Comparison of ENCODE assay signal across 24 cellular contexts in genomic region chr10:9097991-9098306, GRCh38.
"Had no signal": no experiment of that assay in that cellular context is flagged by ENCODE, and none has a peak within 500 bp of the region (broad histone marks: within the 10 kb centered on the region; RNA-seq: fewer than 3 reads in every experiment).

No MANE protein-coding gene starts in this region.

- DNase-seq: activated CD4-positive, alpha-beta T cell treated with anti-CD3 and anti-CD28 coated beads for 1 hour; activated CD4-positive, alpha-beta T cell treated with anti-CD3 and anti-CD28 coated beads, Interleukin-2, amount 10 ng/mL, durations not matched to agents 7 days and 5 days; activated naive CD4-positive, alpha-beta T cell; activated T-cell treated with anti-CD3 and anti-CD28 coated beads for 4 hours; activated T-cell treated with anti-CD3 and anti-CD28 coated beads, Interleukin-2, amount 50 U/mL, for 72 hours; amygdala; foreskin fibroblast; heart left ventricle; hypothalamus; naive B cell; occipital lobe; psoas muscle; sigmoid colon; small intestine; stimulated activated CD4-positive, alpha-beta T cell treated with anti-CD3 and anti-CD28 coated beads, Interleukin-4, amount 100 ng/mL, for 24 hours; T-helper 9 cell; uterus had no signal

- H3K27ac ChIP-seq: heart left ventricle, parathyroid adenoma, psoas muscle, sigmoid colon, thoracic aorta, uterus had no signal

- H3K4me1 ChIP-seq: heart left ventricle, parathyroid adenoma, psoas muscle, sigmoid colon, uterus had no signal

- H3K4me3 Mint-ChIP-seq: activated CD4-positive, alpha-beta T cell treated with anti-CD3 and anti-CD28 coated beads, Interleukin-2, amount 10 ng/mL, durations not matched to agents 7 days and 5 days; activated T-cell treated with anti-CD3 and anti-CD28 coated beads, Interleukin-2, amount 50 U/mL, for 72 hours; mesothelial cell of epicardium; naive B cell; neural crest cell; stimulated activated effector memory CD8-positive, alpha-beta T cell treated with anti-CD3 and anti-CD28 coated beads, Interleukin-12 subunit alpha, Interleukin-12 subunit beta, amount 100 ng/mL, for 72 hours; stimulated activated naive CD8-positive, alpha-beta T cell treated with anti-CD3 and anti-CD28 coated beads, Interleukin-15, Interleukin-2, amounts not matched to agents 100 ng/mL and 50 ng/mL, for 24 hours had no signal

- H2AFZ ChIP-seq: parathyroid adenoma had no signal

- H3K4me1 Mint-ChIP-seq: naive B cell; neural crest cell; stimulated activated effector memory CD8-positive, alpha-beta T cell treated with anti-CD3 and anti-CD28 coated beads, Interleukin-12 subunit alpha, Interleukin-12 subunit beta, amount 100 ng/mL, for 72 hours had no signal

- H3K27me3 Mint-ChIP-seq: activated CD4-positive, alpha-beta T cell treated with anti-CD3 and anti-CD28 coated beads, Interleukin-2, amount 10 ng/mL, durations not matched to agents 7 days and 5 days; naive B cell; stimulated activated naive CD8-positive, alpha-beta T cell treated with anti-CD3 and anti-CD28 coated beads, Interleukin-15, Interleukin-2, amounts not matched to agents 100 ng/mL and 50 ng/mL, for 24 hours had no signal

- H3K9me3 Mint-ChIP-seq: activated T-cell treated with anti-CD3 and anti-CD28 coated beads, Interleukin-2, amount 50 U/mL, for 72 hours; naive B cell; stimulated activated effector memory CD8-positive, alpha-beta T cell treated with anti-CD3 and anti-CD28 coated beads, Interleukin-12 subunit alpha, Interleukin-12 subunit beta, amount 100 ng/mL, for 72 hours had no signal

- H3K36me3 Mint-ChIP-seq: mesothelial cell of epicardium; naive B cell; stimulated activated effector memory CD8-positive, alpha-beta T cell treated with anti-CD3 and anti-CD28 coated beads, Interleukin-12 subunit alpha, Interleukin-12 subunit beta, amount 100 ng/mL, for 72 hours had no signal

- H3K79me2 ChIP-seq: parathyroid adenoma had no signal

- ATAC-seq: activated T-cell treated with anti-CD3 and anti-CD28 coated beads, Interleukin-2, amount 50 U/mL, for 72 hours; esophagus mucosa; heart left ventricle; psoas muscle; stimulated activated effector memory CD8-positive, alpha-beta T cell treated with anti-CD3 and anti-CD28 coated beads, Interleukin-12 subunit alpha, Interleukin-12 subunit beta, amount 100 ng/mL, for 72 hours had no signal

- H3K36me3 ChIP-seq: heart left ventricle, sigmoid colon, thoracic aorta, uterus had no signal

- H3K9me3 ChIP-seq: psoas muscle, thoracic aorta, uterus had no signal

- H3K4me3 ChIP-seq: heart left ventricle, psoas muscle, sigmoid colon, thoracic aorta, uterus had no signal

- H3K27me3 ChIP-seq: sigmoid colon, uterus had no signal

- H3K27ac Mint-ChIP-seq: activated T-cell treated with anti-CD3 and anti-CD28 coated beads, Interleukin-2, amount 50 U/mL, for 72 hours; mesothelial cell of epicardium; stimulated activated effector memory CD8-positive, alpha-beta T cell treated with anti-CD3 and anti-CD28 coated beads, Interleukin-12 subunit alpha, Interleukin-12 subunit beta, amount 100 ng/mL, for 72 hours had no signal
